In genomic region chr7:104207731-104208420, GRCh38 we compare ENCODE assay signal across 8 cellular contexts. TPM values are rescaled to one million over a fixed set of nuclear protein-coding genes. Genes with fewer than 3 reads are reported as not detected.
DNase-seq lines count a peak whose midpoint lies in the region; TF ChIP-seq lines count a peak whose summit lies in the region.

Gene ORC5, minus strand, starts transcription at chr7:104208013. Its CDS starts 109 bp downstream, at chr7:104207904.

- peaks cover 4% of the 10 kb centered on the region for H3K23me2 ChIP-seq in H9 (ENCODE audit: insufficient read length, low read depth, low read length, poor library complexity, severe bottlenecking)

- peak within 1 kb of the TSS; percentile 93 for H3K9ac ChIP-seq in H9 (ENCODE audit: extremely low read depth, insufficient read length, low read length)

- H2BK12ac ChIP-seq in H9 (ENCODE audit: insufficient read length, low read depth, low read length): no peak within 1 kb of the TSS

- TF ChIP-seq CTCF in H9 (conservative IDR thresholded peaks at IDR 0.05) (no peak), osteoblast (IDR thresholded peaks at IDR 0.05; ENCODE audit: extremely low read depth, low read depth, low read length) (no peak), testis (IDR thresholded peaks at IDR 0.05) (no peak)

- no peak within 1 kb of the TSS for H2BK120ac ChIP-seq in H9 (ENCODE audit: low read depth, low read length, poor library complexity, severe bottlenecking)

- CTCF ChIA-PET in activated naive CD4-positive, alpha-beta T cell treated with anti-CD3 and anti-CD28 coated beads, Interleukin-2, amount 10 ng/mL, durations not matched to agents 7 days and 5 days (lab: Charles Lee): interaction anchor here (1.4 kb wide), 1 partner anchor 24 kb away, joined by 3 read pairs; no protein-coding TSS in a partner anchor

- no peak within 1 kb of the TSS for H3K56ac ChIP-seq in H9 (ENCODE audit: insufficient read length, low read depth, low read length)

- H3K36me3 Mint-ChIP-seq in H9 (ENCODE audit: insufficient read depth in 1 of 3, low read depth in 3 of 3): peaks cover 12 to 22% (median 18%) of the 10 kb centered on the region in 3 experiments; a peak in 6 of 7 replicates
- peaks cover 17% of the 10 kb centered on the region for H3K36me3 Mint-ChIP-seq in activated naive CD4-positive, alpha-beta T cell treated with anti-CD3 and anti-CD28 coated beads, Interleukin-2, amount 10 ng/mL, durations not matched to agents 7 days and 5 days

- peak; percentile 81 for DNase-seq in GDM1 (lab: John Stamatoyannopoulos, UW)
- peak; percentile 45 for DNase-seq in H9
- DNase-seq in MG63: peak; percentile 74
- DNase-seq in SK-N-DZ (ENCODE audit: low spot score): peak; percentile 82
- peak; percentile 82 for DNase-seq in activated naive CD4-positive, alpha-beta T cell treated with anti-CD3 and anti-CD28 coated beads, Interleukin-2, amount 10 ng/mL, durations not matched to agents 7 days and 5 days
- no peak for DNase-seq in glomerular endothelial cell (ENCODE audit: extremely low read depth, low read depth, low spot score)
- DNase-seq in osteoblast (ENCODE audit: insufficient read length, low spot score, missing footprints): peak; percentile 92
- DNase-seq in testis: peak; percentile 82

- no peak within 1 kb of the TSS for H2BK5ac ChIP-seq in H9 (ENCODE audit: insufficient read length, low read length)

- peaks cover 22 to 29% of the 10 kb centered on the region in 2 experiments for H3K9me3 Mint-ChIP-seq in H9
- H3K9me3 Mint-ChIP-seq in activated naive CD4-positive, alpha-beta T cell treated with anti-CD3 and anti-CD28 coated beads, Interleukin-2, amount 10 ng/mL, durations not matched to agents 7 days and 5 days: peaks cover 5% of the 10 kb centered on the region

- H3K4me3 Mint-ChIP-seq in H9: peak within 1 kb of the TSS; percentile 91 to 95
- H3K4me3 Mint-ChIP-seq in activated naive CD4-positive, alpha-beta T cell treated with anti-CD3 and anti-CD28 coated beads, Interleukin-2, amount 10 ng/mL, durations not matched to agents 7 days and 5 days: peak within 1 kb of the TSS; percentile 98

- no peak within 1 kb of the TSS for H3T11ph ChIP-seq in H9 (ENCODE audit: low read length)

- H2AFZ ChIP-seq in H9 (ENCODE audit: low read length) (peak within 1 kb of the TSS; percentile 45), osteoblast (ENCODE audit: low read length) (peak within 1 kb of the TSS; percentile 95)

- H3K27me3 ChIP-seq in H9 (ENCODE audit: insufficient read depth, low read length) (no peaks in the 10 kb centered on the region), MG63 (no peaks in the 10 kb centered on the region), osteoblast (ENCODE audit: insufficient read depth, low read length) (no peaks in the 10 kb centered on the region), testis (no peaks in the 10 kb centered on the region)

- no peak within 1 kb of the TSS for H2BK15ac ChIP-seq in H9 (ENCODE audit: low read depth, low read length)

- H3K4me1 ChIP-seq in H9 (ENCODE audit: insufficient read depth, low read length) (no peaks in the 10 kb centered on the region), osteoblast (ENCODE audit: insufficient read depth, low read length) (peaks cover 16% of the 10 kb centered on the region), testis (peaks cover 14% of the 10 kb centered on the region)

- H3K4me2 ChIP-seq in H9 (ENCODE audit: insufficient read depth, insufficient read length, low read length): peak within 1 kb of the TSS; percentile 72
- H3K4me2 ChIP-seq in osteoblast (ENCODE audit: insufficient read depth, low read length): peak within 1 kb of the TSS; percentile 77

- no peak within 1 kb of the TSS for H4K91ac ChIP-seq in H9 (ENCODE audit: insufficient read length, low read depth, low read length)

- H3K23ac ChIP-seq in H9 (ENCODE audit: insufficient read length, low read depth, low read length): no peak within 1 kb of the TSS

- H3K4me3 ChIP-seq in MG63: peak within 1 kb of the TSS; percentile 85
- H3K4me3 ChIP-seq in osteoblast (ENCODE audit: insufficient read depth, low read length): peak within 1 kb of the TSS; percentile 97
- peak within 1 kb of the TSS; percentile 65 to 81 for H3K4me3 ChIP-seq in testis

- H4K5ac ChIP-seq in H9 (ENCODE audit: insufficient read length, low read depth, low read length): no peak within 1 kb of the TSS

- intact Hi-C loops in testis (cut with DNase I; ENCODE audit: low total_unique reads): no loop called here

- peak within 1 kb of the TSS; percentile 74 to 96 (median 96) for H3K27ac Mint-ChIP-seq in H9
- peak within 1 kb of the TSS; percentile 94 for H3K27ac Mint-ChIP-seq in activated naive CD4-positive, alpha-beta T cell treated with anti-CD3 and anti-CD28 coated beads, Interleukin-2, amount 10 ng/mL, durations not matched to agents 7 days and 5 days

- H4K8ac ChIP-seq in H9 (replicated peaks; ENCODE audit: insufficient read length, low read depth, low read length): no peak within 1 kb of the TSS

- H3K14ac ChIP-seq in H9 (ENCODE audit: insufficient read depth, low read length): peak within 1 kb of the TSS; percentile 92

- WGBS in H9 (ENCODE audit: extremely low coverage, insufficient read length, low lambda C conversion rate): no CpG with 5 or more reads among the region's 47 CpGs
- whole genome bisulfite sequencing in testis, 2 donors: 0 to 1% methylated on average over 13 to 41 of the region's 47 CpGs

- peaks cover 11% of the 10 kb centered on the region for H3K27me3 Mint-ChIP-seq in H9 (ENCODE audit: low read depth)
- peaks cover 16% of the 10 kb centered on the region for H3K27me3 Mint-ChIP-seq in activated naive CD4-positive, alpha-beta T cell treated with anti-CD3 and anti-CD28 coated beads, Interleukin-2, amount 10 ng/mL, durations not matched to agents 7 days and 5 days

- no peak within 1 kb of the TSS for H2BK20ac ChIP-seq in H9 (ENCODE audit: low read depth, low read length, poor library complexity, severe bottlenecking)

- H4K20me1 ChIP-seq in H9 (ENCODE audit: control insufficient read depth, insufficient read depth, insufficient read length): no peaks in the 10 kb centered on the region
- no peaks in the 10 kb centered on the region for H4K20me1 ChIP-seq in osteoblast (ENCODE audit: insufficient read depth, low read length)

- H3K79me2 ChIP-seq in H9 (ENCODE audit: insufficient read depth, low read length) (peaks cover 12% of the 10 kb centered on the region; the same call in 1 of the 2 replicates), osteoblast (ENCODE audit: insufficient read depth, low read length) (peaks cover 42% of the 10 kb centered on the region)

- H3K9me3 ChIP-seq in H9 (ENCODE audit: control insufficient read depth, low read depth, low read length) (no peaks in the 10 kb centered on the region), MG63 (no peaks in the 10 kb centered on the region; the same call in 1 of the 2 replicates), osteoblast (ENCODE audit: low read depth, low read length) (no peaks in the 10 kb centered on the region), testis (no peaks in the 10 kb centered on the region)

- H3K36me3 ChIP-seq in MG63 (peaks cover 14% of the 10 kb centered on the region), osteoblast (ENCODE audit: insufficient read depth, low read length) (peaks cover 7% of the 10 kb centered on the region), testis (ENCODE audit: low read depth, missing control alignments) (no peaks in the 10 kb centered on the region)

- peak; percentile 4 for TF ChIP-seq POLR2A in testis (IDR thresholded peaks at IDR 0.05)

- H3K18ac ChIP-seq in H9 (ENCODE audit: insufficient read length, low read depth, low read length): peak within 1 kb of the TSS; percentile 54

- H3K4ac ChIP-seq in H9 (ENCODE audit: low read depth, low read length): no peak within 1 kb of the TSS

- peaks cover 14 to 16% of the 10 kb centered on the region in 2 experiments for H3K4me1 Mint-ChIP-seq in H9
- peaks cover 39% of the 10 kb centered on the region for H3K4me1 Mint-ChIP-seq in activated naive CD4-positive, alpha-beta T cell treated with anti-CD3 and anti-CD28 coated beads, Interleukin-2, amount 10 ng/mL, durations not matched to agents 7 days and 5 days

- no peaks in the 10 kb centered on the region for H3K79me1 ChIP-seq in H9 (ENCODE audit: insufficient read depth, low read depth, low read length, poor library complexity, severe bottlenecking)

- H3K27ac ChIP-seq in H9 (ENCODE audit: insufficient read length, low read depth, low read length) (no peak within 1 kb of the TSS), osteoblast (ENCODE audit: low read depth, low read length) (peak within 1 kb of the TSS; percentile 84), testis (peak within 1 kb of the TSS; percentile 79 to 90)

- H2AK5ac ChIP-seq in H9 (ENCODE audit: insufficient read length, low read length): no peak within 1 kb of the TSS

RNA-seq across cellular contexts. Expression of gene ORC5, which starts in this region (rescaled TPM):
- total RNA-seq in H9 (2021): 25.9 and 28.2 TPM in 2 replicates
- 20.9 and 33.6 TPM in 2 replicates for total RNA-seq in MG63 (2014; rRNA removed; shearing (Covaris generic); ENCODE audit: low replicate concordance)
- 20.5 and 25.1 TPM in 2 replicates for polyA plus RNA-seq in SK-N-DZ (2014; cell fraction: cytosol; rRNA removed)
- 17.0 and 27.7 TPM in 2 replicates for polyA plus RNA-seq in SK-N-DZ (2014; cell fraction: nucleus; rRNA removed)
- total RNA-seq in glomerular endothelial cell: 20.6 and 32.3 TPM in 2 replicates
- 22.1 and 25.6 TPM in 2 replicates for total RNA-seq in osteoblast
- 100 to 1,000 TPM in 1 of 2 donors, 10 to 100 TPM in 1; 36.9 to 107 TPM for total RNA-seq in testis
- 36.5 TPM for polyA plus RNA-seq in testis (ENCODE audit: insufficient read depth, low read depth, low replicate concordance)
